20 cellular contexts compared by ENCODE assay signal in the genomic region with DNA sequence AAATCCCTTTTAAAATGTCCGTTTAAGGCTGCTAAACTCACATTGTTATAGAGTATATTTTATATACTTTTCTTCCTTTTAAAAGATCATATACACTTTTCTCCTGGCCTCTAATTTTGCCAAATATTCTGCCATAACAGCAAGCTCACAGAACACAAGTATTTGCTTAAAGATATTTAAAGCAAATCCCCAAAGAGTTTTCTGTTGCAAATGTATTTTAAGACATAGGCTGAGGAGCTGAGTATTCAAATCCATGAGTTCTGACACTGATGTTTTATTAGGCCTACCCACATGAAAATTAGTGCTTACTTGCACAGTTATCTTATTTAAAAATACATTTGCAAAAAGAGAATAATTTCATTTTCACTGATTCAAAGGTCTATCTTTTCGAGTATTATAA. TPM values are rescaled to one million over a fixed set of nuclear protein-coding genes. Genes with fewer than 3 reads are reported as not detected.
DNase-seq lines count a peak whose midpoint lies in the region; ATAC-seq, FAIRE-seq and TF ChIP-seq lines count a peak whose summit lies in the region.
"Had no signal": no experiment of that assay in that cellular context is flagged by ENCODE, and none has a peak within 500 bp of the region (broad histone marks: within the 10 kb centered on the region; RNA-seq: fewer than 3 reads in every experiment).

No MANE protein-coding gene starts in this region.

- H3K27me3 ChIP-seq in OCI-LY3 (ENCODE audit: low read depth, low read length): no peaks in the 10 kb centered on the region
- H3K27me3 ChIP-seq: breast epithelium, left lung, right lobe of liver had no signal

- no peak overlapping the region for H3K4me3 ChIP-seq in OCI-LY3 (ENCODE audit: low read length)
- H3K4me3 ChIP-seq: breast epithelium, left lung, mucosa of descending colon, right lobe of liver had no signal

- H3K79me2 ChIP-seq in OCI-LY3 (ENCODE audit: low read length): peaks cover 32% of the 10 kb centered on the region

- H3K27ac ChIP-seq in OCI-LY3 (ENCODE audit: low read length): peak overlapping the region; percentile 11; the same call in 1 of the 2 replicates
- H3K27ac ChIP-seq: breast epithelium, right lobe of liver had no signal

- no peak for ATAC-seq in activated naive CD8-positive, alpha-beta T cell treated with anti-CD3 and anti-CD28 coated beads, Interleukin-2, amount 50 U/mL, for 24 hours
- no peak for ATAC-seq in stimulated activated naive B cell treated with anti-CD40 and anti-IgM and Interleukin-4, amounts not matched to agents 10 μg/mL and 1 μg/mL and 100 μg/mL, for 72 hours (replicated peaks)
- ATAC-seq in HG03196 (IDR thresholded peaks at IDR 0.05; ENCODE audit: unreplicated experiment): no peak
- ATAC-seq: left lung, mucosa of descending colon, right lobe of liver had no signal

- H3K4me3 Mint-ChIP-seq in activated naive CD4-positive, alpha-beta T cell treated with anti-CD3 and anti-CD28 coated beads for 36 hours: peak overlapping the region; percentile 73
- peak overlapping the region; percentile 67 for H3K4me3 Mint-ChIP-seq in activated naive CD8-positive, alpha-beta T cell treated with anti-CD3 and anti-CD28 coated beads, Interleukin-2, amount 50 U/mL, for 24 hours
- H3K4me3 Mint-ChIP-seq in stimulated activated naive B cell treated with anti-CD40 and anti-IgM and Interleukin-4, amounts not matched to agents 10 μg/mL and 1 μg/mL and 100 μg/mL, for 72 hours: peak overlapping the region; percentile 30 to 66

- intact Hi-C loops in activated naive CD4-positive, alpha-beta T cell treated with anti-CD3 and anti-CD28 coated beads for 36 hours (cut with micrococcal nuclease): no loop called here

- H3K4me1 ChIP-seq in OCI-LY3 (ENCODE audit: low read length): peaks cover 57% of the 10 kb centered on the region
- H3K4me1 ChIP-seq: breast epithelium, right lobe of liver had no signal

- peak overlapping the region; percentile 100 for H3K27ac Mint-ChIP-seq in activated naive CD4-positive, alpha-beta T cell treated with anti-CD3 and anti-CD28 coated beads for 36 hours
- peak overlapping the region; percentile 83 for H3K27ac Mint-ChIP-seq in activated naive CD8-positive, alpha-beta T cell treated with anti-CD3 and anti-CD28 coated beads, Interleukin-2, amount 50 U/mL, for 24 hours
- peak overlapping the region; percentile 90 for H3K27ac Mint-ChIP-seq in stimulated activated naive B cell treated with anti-CD40 and anti-IgM and Interleukin-4, amounts not matched to agents 10 μg/mL and 1 μg/mL and 100 μg/mL, for 72 hours

- peaks cover 62% of the 10 kb centered on the region for H3K4me1 Mint-ChIP-seq in activated naive CD4-positive, alpha-beta T cell treated with anti-CD3 and anti-CD28 coated beads for 36 hours (ENCODE audit: low read depth)
- H3K4me1 Mint-ChIP-seq in activated naive CD8-positive, alpha-beta T cell treated with anti-CD3 and anti-CD28 coated beads, Interleukin-2, amount 50 U/mL, for 24 hours: peaks cover 62% of the 10 kb centered on the region
- peaks cover 26 to 50% of the 10 kb centered on the region in 2 donors for H3K4me1 Mint-ChIP-seq in stimulated activated naive B cell treated with anti-CD40 and anti-IgM and Interleukin-4, amounts not matched to agents 10 μg/mL and 1 μg/mL and 100 μg/mL, for 72 hours

- FAIRE-seq in D721Med (lab: Jason Lieb, UNC): no peak

- H3K9ac ChIP-seq in OCI-LY3 (ENCODE audit: low read length): no peak overlapping the region

- H3K36me3 ChIP-seq in OCI-LY3 (replicated peaks; ENCODE audit: low read depth, low read length): peaks cover 4% of the 10 kb centered on the region
- H3K36me3 ChIP-seq: breast epithelium, left lung, right lobe of liver had no signal

- H4K20me1 ChIP-seq in OCI-LY3 (ENCODE audit: insufficient read depth, low read length): peaks cover 5% of the 10 kb centered on the region; the same call in 1 of the 2 replicates

- H3K9me3 ChIP-seq in OCI-LY3 (ENCODE audit: insufficient read depth, low read length): no peaks in the 10 kb centered on the region
- H3K9me3 ChIP-seq: breast epithelium, left lung, mucosa of descending colon, right lobe of liver had no signal

- peaks cover 6% of the 10 kb centered on the region for H3K9me3 Mint-ChIP-seq in activated naive CD4-positive, alpha-beta T cell treated with anti-CD3 and anti-CD28 coated beads for 36 hours
- peaks cover 13% of the 10 kb centered on the region for H3K9me3 Mint-ChIP-seq in activated naive CD8-positive, alpha-beta T cell treated with anti-CD3 and anti-CD28 coated beads, Interleukin-2, amount 50 U/mL, for 24 hours
- peaks cover 8 to 11% of the 10 kb centered on the region in 2 donors for H3K9me3 Mint-ChIP-seq in stimulated activated naive B cell treated with anti-CD40 and anti-IgM and Interleukin-4, amounts not matched to agents 10 μg/mL and 1 μg/mL and 100 μg/mL, for 72 hours

- H2AFZ ChIP-seq in OCI-LY3 (ENCODE audit: low read depth, low read length): peak overlapping the region; percentile 32

- peaks cover 46% of the 10 kb centered on the region for H3K36me3 Mint-ChIP-seq in activated naive CD4-positive, alpha-beta T cell treated with anti-CD3 and anti-CD28 coated beads for 36 hours (ENCODE audit: low read depth)
- peaks cover 33% of the 10 kb centered on the region for H3K36me3 Mint-ChIP-seq in activated naive CD8-positive, alpha-beta T cell treated with anti-CD3 and anti-CD28 coated beads, Interleukin-2, amount 50 U/mL, for 24 hours (ENCODE audit: low read depth)
- peaks cover 15 to 27% of the 10 kb centered on the region in 2 donors for H3K36me3 Mint-ChIP-seq in stimulated activated naive B cell treated with anti-CD40 and anti-IgM and Interleukin-4, amounts not matched to agents 10 μg/mL and 1 μg/mL and 100 μg/mL, for 72 hours

- TF ChIP-seq CTCF in OCI-LY3 (IDR thresholded peaks at IDR 0.05; ENCODE audit: low read depth, low read length): no peak
- no peak for TF ChIP-seq CTCF in D721Med (IDR thresholded peaks at IDR 0.05; ENCODE audit: insufficient read depth, missing control alignments)

- DNase-seq in activated naive CD4-positive, alpha-beta T cell treated with anti-CD3 and anti-CD28 coated beads for 36 hours: no peak
- DNase-seq in activated naive CD4-positive, alpha-beta T cell treated with anti-CD3 and anti-CD28 coated beads, Interleukin-2, amount 50 U/mL, for 16 hours: no peak
- no peak for DNase-seq in activated naive CD8-positive, alpha-beta T cell treated with anti-CD3 and anti-CD28 coated beads, Interleukin-2, amount 50 U/mL, for 24 hours
- DNase-seq in stimulated activated naive B cell treated with anti-CD40 and anti-IgM and Interleukin-4, amounts not matched to agents 10 μg/mL and 1 μg/mL and 100 μg/mL, for 72 hours: no peak
- no peak for DNase-seq in stimulated activated CD8-positive, alpha-beta memory T cell treated with anti-CD3 and anti-CD28 coated beads, Interleukin-4, amount 100 ng/mL, for 48 hours
- DNase-seq in D721Med (ENCODE audit: insufficient read length, low spot score): no peak
- DNase-seq: activated CD8-positive, alpha-beta memory T cell treated with anti-CD3 and anti-CD28 coated beads for 24 hours; DMS 273 treated with DMSO at 0.1 percent for 48 hours; GF-D8; IMR-90; left lung; mucosa of descending colon; MV-4-11; NCI-H2081 treated with DMSO at 0.1 percent for 48 hours; right lobe of liver; substantia nigra had no signal

- peak overlapping the region; percentile 15 for H3K4me2 ChIP-seq in OCI-LY3 (ENCODE audit: low read length)

- CTCF ChIA-PET in activated naive CD4-positive, alpha-beta T cell treated with anti-CD3 and anti-CD28 coated beads for 36 hours (lab: Charles Lee): interaction anchor here (0.5 to 3.1 kb wide), 5 partner anchors 11 to 169 kb away, joined by 3 to 23 read pairs (median 3); no protein-coding TSS in a partner anchor

- H3K27me3 Mint-ChIP-seq in activated naive CD4-positive, alpha-beta T cell treated with anti-CD3 and anti-CD28 coated beads for 36 hours (ENCODE audit: low read depth): no peaks in the 10 kb centered on the region
- H3K27me3 Mint-ChIP-seq in activated naive CD8-positive, alpha-beta T cell treated with anti-CD3 and anti-CD28 coated beads, Interleukin-2, amount 50 U/mL, for 24 hours: no peaks in the 10 kb centered on the region
- H3K27me3 Mint-ChIP-seq in stimulated activated naive B cell treated with anti-CD40 and anti-IgM and Interleukin-4, amounts not matched to agents 10 μg/mL and 1 μg/mL and 100 μg/mL, for 72 hours: no peaks in the 10 kb centered on the region

RNA-seq across cellular contexts. Expression of gene PTPRC, which starts 1.7 kb away (rescaled TPM):
- 100 to 1,000 TPM; 689 to 714 TPM for total RNA-seq in activated naive CD4-positive, alpha-beta T cell treated with anti-CD3 and anti-CD28 coated beads for 36 hours
- total RNA-seq: dermis microvascular lymphatic vessel endothelial cell, IMR-90 had no signal
